In the genomic region with DNA sequence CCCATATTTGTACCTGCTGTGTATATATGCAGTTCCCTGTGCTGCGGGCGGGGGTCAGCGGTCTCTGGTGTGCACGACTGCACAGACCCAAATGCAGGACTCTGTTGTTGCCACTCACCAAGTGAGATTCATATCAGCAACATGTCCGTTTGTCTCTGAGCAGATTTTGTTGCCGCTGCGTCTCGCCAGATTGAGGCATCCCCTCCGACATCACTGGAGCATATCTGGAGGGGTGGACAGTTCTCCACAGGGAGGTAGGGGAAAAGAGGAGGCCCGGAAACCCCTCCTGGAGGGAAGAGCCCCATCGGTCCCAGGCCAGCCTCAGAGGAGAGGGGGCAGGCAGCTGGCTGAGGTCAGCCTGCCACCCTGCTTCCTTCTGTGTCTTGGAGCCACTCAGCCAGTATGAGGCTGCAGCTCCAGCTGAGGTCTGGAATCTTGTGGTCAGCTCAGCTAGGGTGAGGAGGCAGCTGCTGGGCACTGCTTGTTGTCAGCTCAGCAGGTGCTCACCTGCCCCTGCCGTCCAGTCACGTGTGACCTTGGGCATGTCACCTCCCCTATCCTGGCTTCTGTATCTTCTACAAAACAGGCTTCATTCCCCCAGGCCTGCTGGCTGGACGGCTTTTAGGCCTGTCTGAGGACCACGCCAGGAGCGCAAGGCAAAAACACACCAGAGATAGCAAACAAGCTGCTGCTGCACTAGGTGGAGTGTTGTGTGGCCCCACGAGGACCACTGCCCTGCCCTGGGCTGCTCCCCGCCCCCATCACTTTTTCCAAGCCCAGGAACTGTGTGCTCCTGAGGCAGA, we compare ENCODE assay signal across 27 cellular contexts. TPM values are rescaled to one million over a fixed set of nuclear protein-coding genes. Genes with fewer than 3 reads are reported as not detected.
DNase-seq lines count a peak whose midpoint lies in the region; ATAC-seq, FAIRE-seq and TF ChIP-seq lines count a peak whose summit lies in the region.
"Had no signal": no experiment of that assay in that cellular context is flagged by ENCODE, and none has a peak within 500 bp of the region (broad histone marks: within the 10 kb centered on the region; RNA-seq: fewer than 3 reads in every experiment).

No MANE protein-coding gene starts in this region.

- TF ChIP-seq POLR2A in Peyer's patch (IDR thresholded peaks at IDR 0.05) (peak in 1 of 2 donors; percentile 31), GM12891 (IDR thresholded peaks at IDR 0.05; ENCODE audit: low read depth, low read length) (no peak)

- H3K9me3 ChIP-seq in BE2C (no peaks in the 10 kb centered on the region), Peyer's patch (no peaks in the 10 kb centered on the region), pancreas (no peaks in the 10 kb centered on the region)
- H3K9me3 ChIP-seq: left ventricle myocardium inferior, sigmoid colon, thoracic aorta had no signal

- H3K36me3 ChIP-seq in BE2C (no peaks in the 10 kb centered on the region), Peyer's patch (peaks cover 0 to 4% (median 0%) of the 10 kb centered on the region in 3 donors), pancreas (no peaks in the 10 kb centered on the region)
- H3K36me3 ChIP-seq: left ventricle myocardium inferior, sigmoid colon, thoracic aorta had no signal

- H3K4me3 ChIP-seq in BE2C (ENCODE audit: low read depth, low read length): peak overlapping the region; percentile 26
- peak overlapping the region in 3 of 4 donors; percentile 28 to 78 (median 71) for H3K4me3 ChIP-seq in Peyer's patch
- no peak overlapping the region for H3K4me3 ChIP-seq in pancreas
- H3K4me3 ChIP-seq: left ventricle myocardium inferior, sigmoid colon, thoracic aorta had no signal

- H3K27me3 ChIP-seq in BE2C (no peaks in the 10 kb centered on the region), Peyer's patch (no peaks in the 10 kb centered on the region), pancreas (no peaks in the 10 kb centered on the region)

- 63 to 64% methylated on average over 18 of the region's 18 CpGs for WGBS in pancreas, 2 donors

- no peaks in the 10 kb centered on the region for H3K9me3 Mint-ChIP-seq in stimulated activated effector memory CD8-positive, alpha-beta T cell treated with anti-CD3 and anti-CD28 coated beads, Interleukin-12 subunit alpha, Interleukin-12 subunit beta, amount 100 ng/mL, for 72 hours
- H3K9me3 Mint-ChIP-seq: activated naive CD4-positive, alpha-beta T cell treated with anti-CD3 and anti-CD28 coated beads, Interleukin-2, amount 50 U/mL, for 24 hours; CD4-positive, alpha-beta T cell; stimulated activated memory B cell treated with anti-CD40 and anti-IgM and Interleukin-4, amounts not matched to agents 10 μg/mL and 1 μg/mL and 100 μg/mL, for 72 hours had no signal

- peaks cover 6% of the 10 kb centered on the region for H3K4me1 Mint-ChIP-seq in stimulated activated effector memory CD8-positive, alpha-beta T cell treated with anti-CD3 and anti-CD28 coated beads, Interleukin-12 subunit alpha, Interleukin-12 subunit beta, amount 100 ng/mL, for 72 hours
- H3K4me1 Mint-ChIP-seq: activated naive CD4-positive, alpha-beta T cell treated with anti-CD3 and anti-CD28 coated beads, Interleukin-2, amount 50 U/mL, for 24 hours; stimulated activated memory B cell treated with anti-CD40 and anti-IgM and Interleukin-4, amounts not matched to agents 10 μg/mL and 1 μg/mL and 100 μg/mL, for 72 hours had no signal

- peak; percentile 37 to 68 (median 54) for ATAC-seq in pancreas
- ATAC-seq in stimulated activated effector memory CD8-positive, alpha-beta T cell treated with anti-CD3 and anti-CD28 coated beads, Interleukin-12 subunit alpha, Interleukin-12 subunit beta, amount 100 ng/mL, for 72 hours: no peak
- ATAC-seq in GM21825 (IDR thresholded peaks at IDR 0.05; ENCODE audit: unreplicated experiment): no peak
- ATAC-seq: activated T-cell treated with anti-CD3 and anti-CD28 coated beads, Interleukin-2, amount 50 U/mL, for 72 hours; Right ventricle myocardium inferior; stimulated activated memory B cell treated with anti-CD40 and anti-IgM and Interleukin-4, amounts not matched to agents 10 μg/mL and 1 μg/mL and 100 μg/mL, for 72 hours had no signal

- TF ChIP-seq CTCF in BE2C (IDR thresholded peaks at IDR 0.05; ENCODE audit: low read depth, low read length) (no peak), Peyer's patch (IDR thresholded peaks at IDR 0.05) (no peak), pancreas (IDR thresholded peaks at IDR 0.05) (no peak)

- DNase-seq in BE2C (peak; percentile 55), Peyer's patch (peak in 1 of 3 donors; percentile 72), kidney tubule cell (ENCODE audit: low spot score) (peak; percentile 67), pancreas (peak in 2 of 6 donors; percentile 53 to 62), GM12891 (ENCODE audit: insufficient read length, low spot score) (no peak), NCI-H524 (lab: John Stamatoyannopoulos, UW) (no peak)
- DNase-seq in stimulated activated effector memory CD8-positive, alpha-beta T cell treated with anti-CD3 and anti-CD28 coated beads, Interleukin-12 subunit alpha, Interleukin-12 subunit beta, amount 100 ng/mL, for 72 hours (ENCODE audit: low spot score in 2 of 2): no peak
- DNase-seq: activated CD4-positive, CD25-positive, alpha-beta regulatory T cell treated with anti-CD3 and anti-CD28 coated beads, Interleukin-2, amount 50 U/mL, for 72 hours; activated T-cell treated with anti-CD3 and anti-CD28 coated beads, Interleukin-2, amount 50 U/mL, for 72 hours; CD4-positive, alpha-beta T cell; DMS79 treated with DMSO at 0.1 percent for 48 hours; effector memory CD4-positive, alpha-beta T cell; Kasumi-1; left ventricle myocardium inferior; NCI-H1105; NCI-H69; sigmoid colon had no signal

- no peak overlapping the region for H3K27ac Mint-ChIP-seq in stimulated activated effector memory CD8-positive, alpha-beta T cell treated with anti-CD3 and anti-CD28 coated beads, Interleukin-12 subunit alpha, Interleukin-12 subunit beta, amount 100 ng/mL, for 72 hours
- H3K27ac Mint-ChIP-seq: activated naive CD4-positive, alpha-beta T cell treated with anti-CD3 and anti-CD28 coated beads, Interleukin-2, amount 50 U/mL, for 24 hours; activated T-cell treated with anti-CD3 and anti-CD28 coated beads, Interleukin-2, amount 50 U/mL, for 72 hours; CD4-positive, alpha-beta T cell; stimulated activated memory B cell treated with anti-CD40 and anti-IgM and Interleukin-4, amounts not matched to agents 10 μg/mL and 1 μg/mL and 100 μg/mL, for 72 hours had no signal

- FAIRE-seq in pancreas (lab: Jason Lieb, UNC) (no peak), GM12891 (lab: Jason Lieb, UNC) (no peak)
- FAIRE-seq: GM12892 had no signal

- H3K4me3 Mint-ChIP-seq in stimulated activated effector memory CD8-positive, alpha-beta T cell treated with anti-CD3 and anti-CD28 coated beads, Interleukin-12 subunit alpha, Interleukin-12 subunit beta, amount 100 ng/mL, for 72 hours: no peak overlapping the region
- H3K4me3 Mint-ChIP-seq: activated naive CD4-positive, alpha-beta T cell treated with anti-CD3 and anti-CD28 coated beads, Interleukin-2, amount 50 U/mL, for 24 hours; activated T-cell treated with anti-CD3 and anti-CD28 coated beads, Interleukin-2, amount 50 U/mL, for 72 hours; CD4-positive, alpha-beta T cell; stimulated activated memory B cell treated with anti-CD40 and anti-IgM and Interleukin-4, amounts not matched to agents 10 μg/mL and 1 μg/mL and 100 μg/mL, for 72 hours had no signal

- intact Hi-C loops in pancreas (cut with DNase I): no loop called here

- peak overlapping the region in 3 of 4 donors; percentile 78 to 98 (median 86) for H3K27ac ChIP-seq in Peyer's patch
- H3K27ac ChIP-seq in pancreas: no peak overlapping the region
- H3K27ac ChIP-seq: left ventricle myocardium inferior, thoracic aorta had no signal

- H3K4me1 ChIP-seq in BE2C (peaks cover 7% of the 10 kb centered on the region; the same call in 1 of the 2 replicates), Peyer's patch (peaks cover 0 to 22% (median 0%) of the 10 kb centered on the region in 4 donors), pancreas (peaks cover 0 to 6% (median 5%) of the 10 kb centered on the region in 3 donors)
- H3K4me1 ChIP-seq: left ventricle myocardium inferior, sigmoid colon had no signal

- H3K36me3 Mint-ChIP-seq in stimulated activated effector memory CD8-positive, alpha-beta T cell treated with anti-CD3 and anti-CD28 coated beads, Interleukin-12 subunit alpha, Interleukin-12 subunit beta, amount 100 ng/mL, for 72 hours: no peaks in the 10 kb centered on the region
- H3K36me3 Mint-ChIP-seq: activated naive CD4-positive, alpha-beta T cell treated with anti-CD3 and anti-CD28 coated beads, Interleukin-2, amount 50 U/mL, for 24 hours; stimulated activated memory B cell treated with anti-CD40 and anti-IgM and Interleukin-4, amounts not matched to agents 10 μg/mL and 1 μg/mL and 100 μg/mL, for 72 hours had no signal

TF ChIP-seq in GM12891, 5 proteins besides CTCF, POLR2A, EP300 and RAD21:
- TF ChIP-seq PAX5 (IDR thresholded peaks at IDR 0.05; ENCODE audit: insufficient read depth, low read length, severe bottlenecking): no peak
- TF ChIP-seq POU2F2 (IDR thresholded peaks at IDR 0.05; ENCODE audit: low read depth, low read length): no peak
- no peak for TF ChIP-seq TAF1 (IDR thresholded peaks at IDR 0.05; ENCODE audit: low read depth, low read length)
- TF ChIP-seq SPI1 (IDR thresholded peaks at IDR 0.05; ENCODE audit: low read depth, low read length): no peak
- TF ChIP-seq POLR2AphosphoS5 (IDR thresholded peaks at IDR 0.05; ENCODE audit: low read depth, low read length): no peak

RNA-seq across cellular contexts. Expression of a gene that starts 47.1 kb away (rescaled TPM):
- not detected for polyA plus RNA-seq in BE2C (2012; ENCODE audit: insufficient read depth, insufficient read length, low read depth)
- total RNA-seq in Peyer's patch: 100 to 1,000 TPM in 3 of 4 donors, 10 to 100 TPM in 1; 76.7 to 346 (median 308) TPM
- total RNA-seq in pancreas: 10 to 100 TPM; 19.6 to 29.2 (median 23.1) TPM
- 1 to 10 TPM; 7.4 to 8.8 TPM for polyA plus RNA-seq in pancreas
- not detected for polyA plus RNA-seq in GM12891 (2012; ENCODE audit: low read depth, missing spikeins)
- total RNA-seq: activated T-cell treated with anti-CD3 and anti-CD28 coated beads, Interleukin-2, amount 50 U/mL, for 72 hours; aorta; CD4-positive, alpha-beta T cell; glomerular endothelial cell; H4; left ventricle myocardium inferior; omental fat pad; Right ventricle myocardium inferior had no signal

Comparison
In these comparisons a context has a peak if more than half of its experiments do, and no peak if none do; other contexts are left out.
1. DNase-seq: peak in BE2C (single experiment) and kidney tubule cell (single experiment); none in GM12891 (single experiment), stimulated activated effector memory CD8-positive, alpha-beta T cell treated with anti-CD3 and anti-CD28 coated beads, Interleukin-12 subunit alpha, Interleukin-12 subunit beta, amount 100 ng/mL, for 72 hours (0 of 2) and NCI-H524 (0 of 2).
2. H3K4me3 ChIP-seq: peak in BE2C (single experiment) and Peyer's patch (3 of 4); none in pancreas (0 of 4).
3. H3K27ac ChIP-seq: peak in Peyer's patch (3 of 4); none in pancreas (0 of 4).
4. ATAC-seq: peak in pancreas (4 of 4); none in stimulated activated effector memory CD8-positive, alpha-beta T cell treated with anti-CD3 and anti-CD28 coated beads, Interleukin-12 subunit alpha, Interleukin-12 subunit beta, amount 100 ng/mL, for 72 hours (single experiment) and GM21825 (single experiment).